35 cellular contexts compared by ENCODE assay signal in genomic region chr5:88060194-88060593, GRCh38.
"Had no signal": no experiment of that assay in that cellular context is flagged by ENCODE, and none has a peak within 500 bp of the region (broad histone marks: within the 10 kb centered on the region; RNA-seq: fewer than 3 reads in every experiment).

No MANE protein-coding gene starts in this region.

- H3K4me3 ChIP-seq: Peyer's patch, SJSA1 had no signal

- H3K9me3 ChIP-seq: SJSA1, SK-N-SH had no signal

- H3K36me3 ChIP-seq: brain microvascular endothelial cell, Peyer's patch, SJSA1 had no signal

- ATAC-seq: activated CD8-positive, alpha-beta memory T cell treated with anti-CD3 and anti-CD28 coated beads, Interleukin-2, amount 10 ng/mL, durations not matched to agents 7 days and 5 days; activated naive CD8-positive, alpha-beta T cell treated with anti-CD3 and anti-CD28 coated beads, Interleukin-2, amount 50 U/mL, for 24 hours; PC-3 had no signal

- H3K27me3 ChIP-seq: brain microvascular endothelial cell, Peyer's patch, SJSA1 had no signal

- H3K27ac ChIP-seq: brain microvascular endothelial cell, KMS-11, Peyer's patch, SJSA1, VCaP had no signal

- H3K4me1 ChIP-seq: Peyer's patch, SJSA1 had no signal

- DNase-seq: activated B cell treated with CpG ODN at 0.5 μM for 24 hours; activated CD4-positive, alpha-beta memory T cell treated with anti-CD3 and anti-CD28 coated beads, Interleukin-2, amount 10 ng/mL, durations not matched to agents 7 days and 5 days; activated CD4-positive, alpha-beta T cell treated with anti-CD3 and anti-CD28 coated beads for 48 hours; activated CD4-positive, CD25-positive, alpha-beta regulatory T cell treated with anti-CD3 and anti-CD28 coated beads, Interleukin-2, amount 50 U/mL, for 72 hours; activated CD8-positive, alpha-beta memory T cell treated with anti-CD3 and anti-CD28 coated beads for 24 hours; activated CD8-positive, alpha-beta memory T cell treated with anti-CD3 and anti-CD28 coated beads, Interleukin-2, amount 10 ng/mL, durations not matched to agents 7 days and 5 days; activated CD8-positive, alpha-beta memory T cell treated with anti-CD3 and anti-CD28 coated beads, Interleukin-2, amount 50 U/mL, for 48 hours; activated effector memory CD4-positive, alpha-beta T cell treated with Interleukin-2 at 50 U/mL for 16 hours; activated naive CD4-positive, alpha-beta T cell treated with anti-CD3 and anti-CD28 coated beads, Interleukin-2, amount 10 ng/mL, durations not matched to agents 7 days and 5 days; activated naive CD8-positive, alpha-beta T cell treated with anti-CD3 and anti-CD28 coated beads, Interleukin-2, amount 50 U/mL, for 24 hours; activated T-cell treated with anti-CD3 and anti-CD28 coated beads, Interleukin-2, amount 50 U/mL, for 48 hours; aorta; brain microvascular endothelial cell; central memory CD4-positive, alpha-beta T cell; MM.1S; NCI-H1092 treated with DMSO at 0.1 percent for 48 hours; NCI-H1417; NCI-H146; NCI-H187; NCI-H2029 treated with DMSO at 0.1 percent for 48 hours; NCI-H2107; NCI-H2171; NCI-H2227 treated with DMSO at 0.1 percent for 48 hours; NCI-H446; NCI-H524; NCI-H69; NCI-H82; PC-3; Peyer's patch; RPMI8226; SHP77 treated with DMSO at 0.1 percent for 48 hours; SK-N-SH had no signal
